In genomic region chr10:91804126-91804510, GRCh38 we compare ENCODE assay signal across 29 cellular contexts. TPM values are rescaled to one million over a fixed set of nuclear protein-coding genes. Genes with fewer than 3 reads are reported as not detected.
DNase-seq lines count a peak whose midpoint lies in the region; FAIRE-seq and TF ChIP-seq lines count a peak whose summit lies in the region.
"Had no signal": no experiment of that assay in that cellular context is flagged by ENCODE, and none has a peak within 500 bp of the region (broad histone marks: within the 10 kb centered on the region; RNA-seq: fewer than 3 reads in every experiment).

No MANE protein-coding gene starts in this region.

- no peak for TF ChIP-seq CTCF in endodermal cell (conservative IDR thresholded peaks at IDR 0.05)
- no peak for TF ChIP-seq CTCF in progenitor cell of endocrine pancreas (IDR thresholded peaks at IDR 0.05; ENCODE audit: unreplicated experiment)
- no peak for TF ChIP-seq CTCF in GM10266 (IDR thresholded peaks at IDR 0.05; ENCODE audit: control insufficient read depth, insufficient read depth, low read depth, missing control alignments)

- H3K27me3 ChIP-seq in endodermal cell (ENCODE audit: control insufficient read depth, insufficient read depth, low read length, poor library complexity, severe bottlenecking): no peaks in the 10 kb centered on the region
- H3K27me3 ChIP-seq: dorsolateral prefrontal cortex, upper lobe of right lung had no signal

- H3K27ac ChIP-seq in endodermal cell (ENCODE audit: low read depth, low read length): no peak overlapping the region
- H3K27ac ChIP-seq: dorsolateral prefrontal cortex, HL-60, upper lobe of right lung, WERI-Rb-1 had no signal

- peak overlapping the region; percentile 26 for H3K4me3 ChIP-seq in endodermal cell (ENCODE audit: low read length)
- H3K4me3 ChIP-seq: dorsolateral prefrontal cortex, upper lobe of right lung had no signal

- peaks cover 78% of the 10 kb centered on the region for H3K4me1 Mint-ChIP-seq in activated T-cell treated with anti-CD3 and anti-CD28 coated beads, Interleukin-2, amount 50 U/mL, for 24 hours (ENCODE audit: low read depth)
- H3K4me1 Mint-ChIP-seq in endodermal cell: peaks cover 31% of the 10 kb centered on the region
- peaks cover 32% of the 10 kb centered on the region for H3K4me1 Mint-ChIP-seq in progenitor cell of endocrine pancreas (ENCODE audit: low read depth)

- H3K9me3 Mint-ChIP-seq in activated T-cell treated with anti-CD3 and anti-CD28 coated beads, Interleukin-2, amount 50 U/mL, for 24 hours: no peaks in the 10 kb centered on the region
- no peaks in the 10 kb centered on the region for H3K9me3 Mint-ChIP-seq in endodermal cell
- H3K9me3 Mint-ChIP-seq in progenitor cell of endocrine pancreas (ENCODE audit: low read depth): no peaks in the 10 kb centered on the region
- H3K9me3 Mint-ChIP-seq: activated CD4-positive, alpha-beta T cell treated with anti-CD3 and anti-CD28 coated beads, Interleukin-2, amount 10 ng/mL, durations not matched to agents 7 days and 5 days; activated naive CD8-positive, alpha-beta T cell treated with anti-CD3 and anti-CD28 coated beads, Interleukin-2, amount 50 U/mL, for 24 hours; T-helper 2 cell treated with Interferon-gamma antibody and Interleukin-4, amounts not matched to agents 5 μg/mL and 100 μg/mL, for 36 hours had no signal

- no peaks in the 10 kb centered on the region for H3K27me3 Mint-ChIP-seq in activated T-cell treated with anti-CD3 and anti-CD28 coated beads, Interleukin-2, amount 50 U/mL, for 24 hours
- no peaks in the 10 kb centered on the region for H3K27me3 Mint-ChIP-seq in endodermal cell (ENCODE audit: insufficient read depth)
- H3K27me3 Mint-ChIP-seq in progenitor cell of endocrine pancreas: no peaks in the 10 kb centered on the region
- H3K27me3 Mint-ChIP-seq: activated CD4-positive, alpha-beta T cell treated with anti-CD3 and anti-CD28 coated beads, Interleukin-2, amount 10 ng/mL, durations not matched to agents 7 days and 5 days; activated naive CD8-positive, alpha-beta T cell treated with anti-CD3 and anti-CD28 coated beads, Interleukin-2, amount 50 U/mL, for 24 hours had no signal

- H3K36me3 ChIP-seq in endodermal cell (ENCODE audit: control insufficient read depth, insufficient read depth, low read length): peaks cover 63% of the 10 kb centered on the region

- peak overlapping the region; percentile 63 for H3K27ac Mint-ChIP-seq in activated T-cell treated with anti-CD3 and anti-CD28 coated beads, Interleukin-2, amount 50 U/mL, for 24 hours
- no peak overlapping the region for H3K27ac Mint-ChIP-seq in endodermal cell
- H3K27ac Mint-ChIP-seq in progenitor cell of endocrine pancreas: peak overlapping the region; percentile 75
- H3K27ac Mint-ChIP-seq: activated CD4-positive, alpha-beta T cell treated with anti-CD3 and anti-CD28 coated beads, Interleukin-2, amount 10 ng/mL, durations not matched to agents 7 days and 5 days; activated naive CD8-positive, alpha-beta T cell treated with anti-CD3 and anti-CD28 coated beads, Interleukin-2, amount 50 U/mL, for 24 hours; T-helper 2 cell treated with Interferon-gamma antibody and Interleukin-4, amounts not matched to agents 5 μg/mL and 100 μg/mL, for 36 hours had no signal

- TF ChIP-seq POLR2A in H54 (IDR thresholded peaks at IDR 0.05; ENCODE audit: low read depth, low read length): no peak

- peaks cover 6% of the 10 kb centered on the region for H3K4me1 ChIP-seq in endodermal cell (ENCODE audit: control insufficient read depth, insufficient read depth, low read length)

- H3K9ac ChIP-seq in endodermal cell (ENCODE audit: extremely low read depth, low read length, poor library complexity, severe bottlenecking): no peak overlapping the region

- peak; percentile 80 for FAIRE-seq in H54 (lab: Jason Lieb, UNC)

- H3K4me3 Mint-ChIP-seq in activated T-cell treated with anti-CD3 and anti-CD28 coated beads, Interleukin-2, amount 50 U/mL, for 24 hours: no peak overlapping the region
- no peak overlapping the region for H3K4me3 Mint-ChIP-seq in endodermal cell
- H3K4me3 Mint-ChIP-seq in progenitor cell of endocrine pancreas (ENCODE audit: low read depth): no peak overlapping the region
- H3K4me3 Mint-ChIP-seq: activated CD4-positive, alpha-beta T cell treated with anti-CD3 and anti-CD28 coated beads, Interleukin-2, amount 10 ng/mL, durations not matched to agents 7 days and 5 days; activated naive CD8-positive, alpha-beta T cell treated with anti-CD3 and anti-CD28 coated beads, Interleukin-2, amount 50 U/mL, for 24 hours; T-helper 2 cell treated with Interferon-gamma antibody and Interleukin-4, amounts not matched to agents 5 μg/mL and 100 μg/mL, for 36 hours had no signal

- peaks cover 85% of the 10 kb centered on the region for H3K36me3 Mint-ChIP-seq in activated T-cell treated with anti-CD3 and anti-CD28 coated beads, Interleukin-2, amount 50 U/mL, for 24 hours (ENCODE audit: low read depth)
- peaks cover 58% of the 10 kb centered on the region for H3K36me3 Mint-ChIP-seq in endodermal cell (ENCODE audit: low read depth)
- H3K36me3 Mint-ChIP-seq in progenitor cell of endocrine pancreas (ENCODE audit: insufficient read depth): peaks cover 37% of the 10 kb centered on the region

- DNase-seq in activated T-cell treated with anti-CD3 and anti-CD28 coated beads, Interleukin-2, amount 50 U/mL, for 24 hours: no peak
- DNase-seq in activated T-cell treated with anti-CD3 and anti-CD28 coated beads, Interleukin-2, amount 50 U/mL, for 48 hours: no peak
- DNase-seq in H54 (ENCODE audit: insufficient read length, low spot score) (no peak), endodermal cell (no peak), progenitor cell of endocrine pancreas (ENCODE audit: low spot score, unreplicated experiment) (no peak), GM10266 (ENCODE audit: extremely low spot score) (no peak)
- DNase-seq in activated CD8-positive, alpha-beta memory T cell treated with anti-CD3 and anti-CD28 coated beads, Interleukin-2, amount 50 U/mL, for 48 hours: no peak
- no peak for DNase-seq in effector CD8-positive, alpha-beta T cell (lab: John Stamatoyannopoulos, UW)
- DNase-seq: activated CD4-positive, alpha-beta T cell treated with anti-CD3 and anti-CD28 coated beads, Interleukin-2, amount 10 ng/mL, durations not matched to agents 7 days and 5 days; activated CD8-positive, alpha-beta memory T cell treated with anti-CD3 and anti-CD28 coated beads, Interleukin-2, amount 50 U/mL, for 4 hours; activated naive CD8-positive, alpha-beta T cell treated with anti-CD3 and anti-CD28 coated beads, Interleukin-2, amount 50 U/mL, for 24 hours; Calu3; dorsolateral prefrontal cortex; GOT3; islet precursor cell; left ventricle myocardium superior; NCI-H1092; NCI-H1694 treated with DMSO at 0.1 percent for 48 hours; NCI-H2171; NCI-H510A treated with DMSO at 0.1 percent for 48 hours; occipital lobe; retina; SHP77 treated with DMSO at 0.1 percent for 48 hours; stimulated activated CD4-positive, alpha-beta T cell treated with anti-CD3 and anti-CD28 coated beads, Interleukin-12 subunit alpha, Interleukin-12 subunit beta, amount 100 ng/mL, for 4 hours; stimulated activated CD4-positive, alpha-beta T cell treated with anti-CD3 and anti-CD28 coated beads, Interleukin-4, amount 100 ng/mL, for 1 hour; upper lobe of right lung; WERI-Rb-1 had no signal

- H3K9me3 ChIP-seq in endodermal cell (ENCODE audit: control insufficient read depth, low read length): no peaks in the 10 kb centered on the region
- H3K9me3 ChIP-seq: upper lobe of right lung had no signal

RNA-seq across cellular contexts. Expression of gene TNKS2, which starts 5.9 kb away (rescaled TPM):
- total RNA-seq in endodermal cell (10 to 100 TPM; 51.3 to 59.9 TPM), progenitor cell of endocrine pancreas (52.8 and 53.2 TPM in 2 replicates)
- polyA plus RNA-seq in endodermal cell (2013, experiment 1 of 2): 52.6 TPM
- 48.6 TPM for polyA plus RNA-seq in endodermal cell (2013, experiment 2 of 2)
